1 cellular context compared by ENCODE assay signal in the genomic region with DNA sequence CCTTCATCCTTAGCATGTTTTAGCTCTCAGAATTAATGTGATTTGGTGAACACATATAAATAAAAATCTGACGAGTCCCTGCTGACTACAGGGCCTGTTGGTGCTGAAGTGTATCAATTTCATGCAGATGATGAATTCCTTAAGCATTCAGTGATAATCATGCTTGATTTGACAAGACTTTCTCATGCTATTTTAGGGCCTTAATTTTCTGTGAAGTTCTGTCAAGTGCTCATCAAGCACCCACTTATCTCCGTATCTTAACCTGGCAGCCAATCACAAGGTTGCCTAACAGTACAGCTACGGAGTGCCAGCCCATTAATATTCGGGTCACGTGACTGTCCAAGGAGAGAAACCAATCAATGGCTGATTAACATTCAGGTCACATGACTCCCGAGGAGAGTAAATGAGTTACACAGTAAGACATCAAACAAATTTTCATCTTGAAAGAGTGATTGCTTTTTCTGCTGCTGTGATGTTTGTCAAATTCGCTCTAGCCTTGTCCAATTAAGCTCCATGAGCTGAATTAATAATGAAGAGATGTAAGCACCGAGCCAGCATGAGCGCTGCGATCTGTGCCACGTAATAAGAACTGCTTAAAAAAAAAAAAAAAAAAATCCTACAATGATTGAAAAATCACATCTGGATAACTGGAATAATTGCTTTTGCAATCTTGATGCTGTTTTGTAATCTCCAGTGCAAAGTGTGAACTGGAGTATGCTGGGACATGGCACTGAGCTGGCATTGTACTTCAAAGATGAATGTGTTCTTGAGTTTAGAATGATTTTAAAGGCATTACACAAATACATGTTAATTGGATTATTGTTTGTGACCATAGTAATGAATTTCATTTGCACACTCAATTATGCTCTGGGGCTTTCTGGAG.
TF ChIP-seq lines count a peak whose summit lies in the region.

No MANE protein-coding gene starts in this region.

TF ChIP-seq in HepG2, 621 proteins besides CTCF, POLR2A, EP300 and RAD21 (continued from another document):
- no peak for TF ChIP-seq ZNF589 (CRISPR knock-in tag; conservative IDR thresholded peaks at IDR 0.05)
